In the genomic region with DNA sequence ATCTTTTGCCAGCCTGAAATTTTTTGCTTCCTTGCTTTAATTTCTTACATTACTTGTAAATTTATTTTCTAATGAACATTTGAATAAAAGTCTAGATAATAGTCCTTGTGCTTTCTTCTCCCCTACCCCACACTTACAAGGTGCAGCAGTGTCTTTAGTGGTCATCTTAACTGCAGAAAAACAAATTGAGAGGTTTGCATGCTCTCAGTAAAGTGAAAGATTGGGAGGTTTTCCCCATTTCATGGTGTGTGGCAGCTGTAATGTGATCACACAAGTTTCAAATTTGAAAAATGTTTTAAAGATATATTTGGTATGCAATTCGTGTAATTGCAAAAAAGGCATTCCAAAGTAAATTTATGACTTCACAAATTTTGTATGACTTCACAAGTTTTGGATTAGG, we compare ENCODE assay signal across 6 cellular contexts.
"Had no signal": no experiment of that assay in that cellular context is flagged by ENCODE, and none has a peak within 500 bp of the region (broad histone marks: within the 10 kb centered on the region; RNA-seq: fewer than 3 reads in every experiment).

No MANE protein-coding gene starts in this region.

- H3K4me3 ChIP-seq: GM23338, K562 had no signal

- H2AFZ ChIP-seq: GM23338 had no signal

- H3K4me2 ChIP-seq: GM23338 had no signal

- H3K9me3 Mint-ChIP-seq: GM23338, H9 had no signal

- H3K4me3 Mint-ChIP-seq: GM23338, H9 had no signal

- H3K27ac Mint-ChIP-seq: GM23338 had no signal

- DNase-seq: H9, HCEC 1CT, KG1 had no signal

- ATAC-seq: GM23338, HepG2, K562 had no signal
